In the genomic region with DNA sequence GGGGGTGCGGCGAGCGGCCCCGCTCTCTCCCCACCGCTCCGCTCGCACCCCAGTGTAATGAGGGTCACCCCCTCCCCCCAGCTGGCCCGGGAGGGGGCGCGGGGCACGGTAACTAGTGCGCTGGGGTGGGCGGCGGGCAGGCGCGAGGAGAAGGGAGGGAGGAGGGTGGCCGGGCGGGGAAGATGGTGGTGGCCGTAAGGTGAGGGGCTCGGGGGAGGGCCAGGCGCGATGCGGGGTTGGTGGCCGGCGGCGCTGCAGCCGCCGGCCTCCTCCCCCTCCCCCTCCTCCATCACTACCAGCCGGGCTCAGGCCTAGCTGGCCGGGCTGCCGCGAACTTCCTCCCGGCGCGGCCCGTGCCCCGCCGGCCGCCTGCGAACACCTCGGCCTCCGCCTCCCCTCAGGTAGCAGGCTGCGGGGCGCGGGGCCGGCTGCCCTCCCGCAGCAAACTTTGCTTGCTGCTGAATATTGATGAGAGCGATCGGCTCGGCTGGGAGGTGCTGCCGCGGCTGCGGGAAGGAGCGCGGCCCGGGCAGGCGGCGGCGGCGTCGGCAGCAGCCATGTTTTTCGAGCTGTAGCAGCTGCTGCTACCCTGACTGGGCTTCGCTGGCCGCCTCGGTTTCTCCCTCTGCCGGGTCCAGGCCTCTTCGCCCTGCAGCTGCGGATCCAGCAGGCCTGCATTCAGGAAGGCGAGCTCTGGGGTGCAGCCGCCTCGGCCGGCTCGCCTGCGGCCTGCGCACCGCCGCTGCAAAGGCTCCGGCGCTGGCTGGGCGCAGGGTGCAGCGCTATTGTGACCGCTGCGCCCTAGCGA, we compare ENCODE assay signal across 8 cellular contexts. TPM values are rescaled to one million over a fixed set of nuclear protein-coding genes. Genes with fewer than 3 reads are reported as not detected.
DNase-seq lines count a peak whose midpoint lies in the region; ATAC-seq and TF ChIP-seq lines count a peak whose summit lies in the region.

No MANE protein-coding gene starts in this region.

- H3K27me3 ChIP-seq in DND-41 (ENCODE audit: insufficient read depth, low read length, poor library complexity) (no peaks in the 10 kb centered on the region), left lung (no peaks in the 10 kb centered on the region)

- peak overlapping the region; percentile 84 for H3K9ac ChIP-seq in DND-41 (ENCODE audit: low read depth, low read length)

- peaks cover 31% of the 10 kb centered on the region for H3K36me3 ChIP-seq in DND-41 (ENCODE audit: insufficient read depth, low read length)
- peaks cover 0 to 34% of the 10 kb centered on the region in 2 donors for H3K36me3 ChIP-seq in left lung

- H3K9me3 Mint-ChIP-seq in IgD-negative memory B cell (no peaks in the 10 kb centered on the region), WTC11 (no peaks in the 10 kb centered on the region)

- POLR2A ChIA-PET in WTC11 (lab: Charles Lee) = interaction anchor here (0.5 to 1.6 kb wide), 6 partner anchors 10 to 313 kb away, joined by 3 read pairs; no protein-coding TSS in a partner anchor

- H3K9me3 ChIP-seq in DND-41 (ENCODE audit: insufficient read depth, low read length, severe bottlenecking) (no peaks in the 10 kb centered on the region), left lung (no peaks in the 10 kb centered on the region)

- H3K36me3 Mint-ChIP-seq in IgD-negative memory B cell (peaks cover 6% of the 10 kb centered on the region), WTC11 (peaks cover 41% of the 10 kb centered on the region)

- H3K27ac ChIP-seq in DND-41 (ENCODE audit: low read length) = peak overlapping the region; percentile 71
- H3K27ac ChIP-seq in left lung = peak overlapping the region; percentile 89

- peak overlapping the region; percentile 56 to 71 for H3K4me3 ChIP-seq in DND-41 (ENCODE audit: low read depth in 1 of 2, low read length in 2 of 2)
- H3K4me3 ChIP-seq in choroid plexus epithelial cell (ENCODE audit: low read depth, low read length) = peak overlapping the region; percentile 73
- H3K4me3 ChIP-seq in left lung = peak overlapping the region; percentile 70 to 76

- H3K27ac Mint-ChIP-seq in IgD-negative memory B cell (peak overlapping the region; percentile 76 to 90 (median 89)), WTC11 (peak overlapping the region; percentile 68; the same call in 1 of the 2 replicates)

- no peak for TF ChIP-seq CTCF in DND-41 (IDR thresholded peaks at IDR 0.05; ENCODE audit: borderline replicate concordance, extremely low read depth, low read length, poor library complexity, severe bottlenecking)
- no peak for TF ChIP-seq CTCF in WTC11 (IDR thresholded peaks at IDR 0.05)
- no peak for TF ChIP-seq CTCF in choroid plexus epithelial cell (conservative IDR thresholded peaks at IDR 0.05; ENCODE audit: low read depth, low read length)
- no peak for TF ChIP-seq CTCF in left lung (IDR thresholded peaks at IDR 0.05)

- H3K27me3 Mint-ChIP-seq in IgD-negative memory B cell (no peaks in the 10 kb centered on the region), WTC11 (ENCODE audit: low read depth) (no peaks in the 10 kb centered on the region; the same call in 1 of the 2 replicates)

- peak; percentile 72 for ATAC-seq in DND-41 (ENCODE audit: insufficient read depth, low read depth)
- ATAC-seq in GM21526 (IDR thresholded peaks at IDR 0.05; ENCODE audit: low FRiP score, unreplicated experiment) = peak; percentile 26
- peak; percentile 21 for ATAC-seq in WTC11
- ATAC-seq in left lung = peak; percentile 59

- peak overlapping the region; percentile 86 to 93 (median 92) for H3K4me3 Mint-ChIP-seq in IgD-negative memory B cell
- peak overlapping the region; percentile 85 for H3K4me3 Mint-ChIP-seq in WTC11

- H3K79me2 ChIP-seq in DND-41 (ENCODE audit: insufficient read depth, low read length) = peaks cover 47% of the 10 kb centered on the region

- peak overlapping the region; percentile 90 for H2AFZ ChIP-seq in DND-41 (ENCODE audit: low read depth, low read length)

- CTCF ChIA-PET in WTC11 (lab: Charles Lee) = interaction anchor here (0.8 to 2.1 kb wide), 4 partner anchors 11 to 314 kb away, joined by 3 to 11 read pairs (median 4); no protein-coding TSS in a partner anchor

- H3K4me1 ChIP-seq in DND-41 (ENCODE audit: insufficient read depth, low read length) = peaks cover 36% of the 10 kb centered on the region
- peaks cover 32 to 53% of the 10 kb centered on the region in 2 donors for H3K4me1 ChIP-seq in left lung

- H3K4me2 ChIP-seq in DND-41 (ENCODE audit: insufficient read depth, low read length) = peak overlapping the region; percentile 67

- intact Hi-C loops in left lung (cut with DNase I) = no loop called here

- H3K4me1 Mint-ChIP-seq in IgD-negative memory B cell = peaks cover 27 to 32% (median 30%) of the 10 kb centered on the region in 3 donors
- H3K4me1 Mint-ChIP-seq in WTC11 = peaks cover 44% of the 10 kb centered on the region

- DNase-seq in DND-41 (peak; percentile 60), WTC11 (ENCODE audit: low spot score) (peak; percentile 79), choroid plexus epithelial cell (ENCODE audit: low read depth) (peak; percentile 55), left lung (peak; percentile 56 to 92), A172 (ENCODE audit: low spot score) (no peak)
- DNase-seq in stimulated activated CD4-positive, alpha-beta T cell treated with anti-CD3 and anti-CD28 coated beads, TNF-alpha, amount 100 ng/mL, for 24 hours (ENCODE audit: low read depth in 3 of 3) = peak in 2 of 3 experiments; percentile 20 to 27

- no peaks in the 10 kb centered on the region for H4K20me1 ChIP-seq in DND-41 (ENCODE audit: insufficient read depth, low read length)

TF ChIP-seq in WTC11, 78 proteins besides CTCF, POLR2A, EP300 and RAD21 (continues in another document):
- TF ChIP-seq, protein P1, sequence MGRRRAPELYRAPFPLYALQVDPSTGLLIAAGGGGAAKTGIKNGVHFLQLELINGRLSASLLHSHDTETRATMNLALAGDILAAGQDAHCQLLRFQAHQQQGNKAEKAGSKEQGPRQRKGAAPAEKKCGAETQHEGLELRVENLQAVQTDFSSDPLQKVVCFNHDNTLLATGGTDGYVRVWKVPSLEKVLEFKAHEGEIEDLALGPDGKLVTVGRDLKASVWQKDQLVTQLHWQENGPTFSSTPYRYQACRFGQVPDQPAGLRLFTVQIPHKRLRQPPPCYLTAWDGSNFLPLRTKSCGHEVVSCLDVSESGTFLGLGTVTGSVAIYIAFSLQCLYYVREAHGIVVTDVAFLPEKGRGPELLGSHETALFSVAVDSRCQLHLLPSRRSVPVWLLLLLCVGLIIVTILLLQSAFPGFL (CRISPR knock-in tag; IDR thresholded peaks at IDR 0.05; ENCODE audit: borderline replicate concordance) = no peak
- TF ChIP-seq, protein P2, sequence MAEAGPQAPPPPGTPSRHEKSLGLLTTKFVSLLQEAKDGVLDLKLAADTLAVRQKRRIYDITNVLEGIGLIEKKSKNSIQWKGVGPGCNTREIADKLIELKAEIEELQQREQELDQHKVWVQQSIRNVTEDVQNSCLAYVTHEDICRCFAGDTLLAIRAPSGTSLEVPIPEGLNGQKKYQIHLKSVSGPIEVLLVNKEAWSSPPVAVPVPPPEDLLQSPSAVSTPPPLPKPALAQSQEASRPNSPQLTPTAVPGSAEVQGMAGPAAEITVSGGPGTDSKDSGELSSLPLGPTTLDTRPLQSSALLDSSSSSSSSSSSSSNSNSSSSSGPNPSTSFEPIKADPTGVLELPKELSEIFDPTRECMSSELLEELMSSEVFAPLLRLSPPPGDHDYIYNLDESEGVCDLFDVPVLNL (CRISPR knock-in tag; IDR thresholded peaks at IDR 0.05; ENCODE audit: borderline replicate concordance, low read depth) = peak; percentile 54; the same call in 1 of the 2 replicates
- TF ChIP-seq CREM (CRISPR knock-in tag; IDR thresholded peaks at IDR 0.05) = 0 out of 2 replicates have a peak, but pooled peaks have one; percentile 34
- no peak for TF ChIP-seq HMGA2 (CRISPR knock-in tag; IDR thresholded peaks at IDR 0.05)
- no peak for TF ChIP-seq JAZF1 (CRISPR knock-in tag; IDR thresholded peaks at IDR 0.05)
- peak; percentile 23 for TF ChIP-seq NFYB (CRISPR knock-in tag; conservative IDR thresholded peaks at IDR 0.05; ENCODE audit: low read depth)
- TF ChIP-seq, protein P3, sequence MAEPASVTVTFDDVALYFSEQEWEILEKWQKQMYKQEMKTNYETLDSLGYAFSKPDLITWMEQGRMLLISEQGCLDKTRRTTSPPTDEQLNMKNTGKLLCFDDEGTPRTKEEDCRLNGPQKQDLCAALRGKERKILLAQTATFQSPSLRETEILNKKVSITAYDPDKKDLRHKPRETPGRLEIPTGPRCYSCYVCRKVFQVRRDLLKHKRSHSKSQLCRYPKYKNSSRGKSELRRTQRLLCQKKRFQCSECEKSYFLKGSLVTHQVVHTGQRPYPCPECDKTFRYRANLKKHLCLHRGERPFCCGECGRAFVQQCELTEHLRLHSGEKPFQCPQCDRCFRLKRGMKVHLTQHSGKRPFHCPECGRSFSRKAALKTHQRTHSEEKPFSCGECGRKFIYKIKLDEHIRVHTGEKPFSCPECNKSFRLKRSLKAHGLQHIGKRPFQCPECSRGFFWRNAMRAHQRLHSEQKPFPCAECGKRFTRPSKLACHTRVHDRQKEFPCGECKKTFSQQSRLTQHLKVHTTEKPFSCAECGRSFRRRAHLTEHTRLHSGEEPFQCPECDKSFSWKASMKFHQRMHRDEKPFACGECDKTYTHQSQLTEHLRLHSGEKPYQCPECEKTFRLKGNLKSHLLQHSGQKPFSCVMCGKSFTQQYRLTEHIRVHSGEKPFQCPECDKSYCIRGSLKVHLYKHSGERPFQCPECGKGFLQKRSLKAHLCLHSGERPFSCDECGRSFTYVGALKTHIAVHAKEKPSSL (CRISPR knock-in tag; conservative IDR thresholded peaks at IDR 0.05) = no peak
- TF ChIP-seq, protein P4, sequence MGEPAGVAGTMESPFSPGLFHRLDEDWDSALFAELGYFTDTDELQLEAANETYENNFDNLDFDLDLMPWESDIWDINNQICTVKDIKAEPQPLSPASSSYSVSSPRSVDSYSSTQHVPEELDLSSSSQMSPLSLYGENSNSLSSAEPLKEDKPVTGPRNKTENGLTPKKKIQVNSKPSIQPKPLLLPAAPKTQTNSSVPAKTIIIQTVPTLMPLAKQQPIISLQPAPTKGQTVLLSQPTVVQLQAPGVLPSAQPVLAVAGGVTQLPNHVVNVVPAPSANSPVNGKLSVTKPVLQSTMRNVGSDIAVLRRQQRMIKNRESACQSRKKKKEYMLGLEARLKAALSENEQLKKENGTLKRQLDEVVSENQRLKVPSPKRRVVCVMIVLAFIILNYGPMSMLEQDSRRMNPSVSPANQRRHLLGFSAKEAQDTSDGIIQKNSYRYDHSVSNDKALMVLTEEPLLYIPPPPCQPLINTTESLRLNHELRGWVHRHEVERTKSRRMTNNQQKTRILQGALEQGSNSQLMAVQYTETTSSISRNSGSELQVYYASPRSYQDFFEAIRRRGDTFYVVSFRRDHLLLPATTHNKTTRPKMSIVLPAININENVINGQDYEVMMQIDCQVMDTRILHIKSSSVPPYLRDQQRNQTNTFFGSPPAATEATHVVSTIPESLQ (CRISPR knock-in tag; IDR thresholded peaks at IDR 0.05) = no peak
- no peak for TF ChIP-seq ZNF423 (CRISPR knock-in tag; IDR thresholded peaks at IDR 0.05)

RNA-seq across cellular contexts. Expression of a gene that starts 0.5 kb away (rescaled TPM):
- polyA plus RNA-seq in IgD-negative memory B cell = 68.5 TPM
- total RNA-seq in WTC11 (2021) = 144 to 153 TPM (median 148 TPM) in 3 replicates
- 10 to 100 TPM; 71.2 to 79.7 TPM for total RNA-seq in left lung
- 39.9 and 48.6 TPM in 2 replicates for total RNA-seq in A172 (2014; rRNA removed; shearing (Covaris generic))

RNA-seq across cellular contexts. Expression of a gene that starts 47.3 kb away (rescaled TPM):
- 0.38 TPM for polyA plus RNA-seq in IgD-negative memory B cell
- total RNA-seq in WTC11 (2021) (108 to 122 TPM (median 111 TPM) in 3 replicates), left lung (10 to 100 TPM; 14.8 to 99.9 TPM)
- 9.1 and 10.7 TPM in 2 replicates for total RNA-seq in A172 (2014; rRNA removed; shearing (Covaris generic))

Comparison
In these comparisons a context has a peak if more than half of its experiments do, and no peak if none do; other contexts are left out.
1. ATAC-seq: peak in every context shown above with its lines; median percentile 72 in DND-41; 59 in left lung; 26 in GM21526; 21 in WTC11.